Comparison of ENCODE assay signal across 18 cellular contexts in the genomic region with DNA sequence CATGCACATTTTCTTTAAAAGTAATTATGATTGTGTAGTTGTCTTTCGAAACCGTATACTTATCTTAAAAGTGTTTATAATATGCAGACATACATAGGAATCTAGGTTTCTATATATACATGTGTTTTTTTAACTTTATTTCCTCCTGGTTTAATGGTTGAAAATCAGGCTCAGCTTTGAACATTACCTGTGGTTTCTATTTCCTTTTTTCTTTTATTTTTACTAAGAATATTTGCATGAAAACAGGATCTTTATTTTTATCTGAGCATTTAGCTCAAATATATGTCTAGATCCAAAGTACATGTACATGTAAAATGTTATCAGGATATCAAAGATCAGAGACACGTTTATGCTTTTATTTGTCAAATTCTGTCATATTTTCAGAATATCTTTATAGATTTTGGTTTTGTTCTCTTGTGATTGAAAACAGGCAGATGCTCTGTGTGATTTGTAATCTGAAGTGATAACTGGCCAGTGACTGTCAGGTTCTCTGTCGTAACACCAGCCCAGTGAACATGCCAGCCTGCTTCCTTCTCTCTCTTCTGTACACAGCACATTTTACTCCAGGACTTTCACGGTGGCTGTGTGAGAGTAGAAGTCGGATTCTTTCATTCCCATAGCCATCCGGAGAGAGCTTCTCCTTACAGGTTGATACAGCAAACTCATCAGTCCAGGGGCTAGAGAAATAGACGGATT. TPM values are rescaled to one million over a fixed set of nuclear protein-coding genes. Genes with fewer than 3 reads are reported as not detected.
A peak's percentile ranks its signal among the peaks of the same experiment; 100 is the strongest.
DNase-seq lines count a peak whose midpoint lies in the region; ATAC-seq and TF ChIP-seq lines count a peak whose summit lies in the region.
"Had no signal": no experiment of that assay in that cellular context is flagged by ENCODE, and none has a peak within 500 bp of the region (broad histone marks: within the 10 kb centered on the region; RNA-seq: fewer than 3 reads in every experiment).

No MANE protein-coding gene starts in this region.

- no peak for DNase-seq in activated naive CD4-positive, alpha-beta T cell treated with anti-CD3 and anti-CD28 coated beads, Interleukin-2, amount 10 ng/mL, durations not matched to agents 7 days and 5 days
- no peak for DNase-seq in activated naive CD4-positive, alpha-beta T cell (lab: John Stamatoyannopoulos, UW)
- DNase-seq in MV-4-11 (lab: John Stamatoyannopoulos, UW): peak; percentile 26
- no peak for DNase-seq in activated naive CD8-positive, alpha-beta T cell treated with anti-CD3 and anti-CD28 coated beads, Interleukin-2, amount 10 ng/mL, durations not matched to agents 7 days and 5 days
- DNase-seq in type B pancreatic cell (ENCODE audit: extremely low spot score, unreplicated experiment): no peak
- DNase-seq in DMS53 treated with DMSO at 0.1 percent for 48 hours (lab: John Stamatoyannopoulos, UW; ENCODE audit: unreplicated experiment): no peak
- DNase-seq: activated CD4-positive, alpha-beta T cell treated with anti-CD3 and anti-CD28 coated beads, Interleukin-2, amount 50 U/mL, for 1 hour; cerebellar nuclear complex; DMS153; effector CD4-positive, alpha-beta T cell; GOT3; mesenchymal stem cell; NCI-H1436 treated with DMSO at 0.1 percent for 48 hours; NCI-H774; stimulated activated CD4-positive, alpha-beta T cell treated with anti-CD3 and anti-CD28 coated beads, Interleukin-2, amount 100 ng/mL, for 48 hours; substantia nigra had no signal

- no peak for TF ChIP-seq CTCF in type B pancreatic cell (conservative IDR thresholded peaks at IDR 0.05)

- H3K27me3 Mint-ChIP-seq in activated naive CD4-positive, alpha-beta T cell treated with anti-CD3 and anti-CD28 coated beads, Interleukin-2, amount 10 ng/mL, durations not matched to agents 7 days and 5 days: no peaks in the 10 kb centered on the region
- H3K27me3 Mint-ChIP-seq in activated naive CD8-positive, alpha-beta T cell treated with anti-CD3 and anti-CD28 coated beads, Interleukin-2, amount 10 ng/mL, durations not matched to agents 7 days and 5 days: no peaks in the 10 kb centered on the region
- H3K27me3 Mint-ChIP-seq in stimulated activated memory B cell treated with anti-CD40 and anti-IgM and Interleukin-4, amounts not matched to agents 10 μg/mL and 1 μg/mL and 100 μg/mL, for 72 hours: no peaks in the 10 kb centered on the region
- no peaks in the 10 kb centered on the region for H3K27me3 Mint-ChIP-seq in type B pancreatic cell

- CTCF ChIA-PET in activated naive CD4-positive, alpha-beta T cell treated with anti-CD3 and anti-CD28 coated beads, Interleukin-2, amount 10 ng/mL, durations not matched to agents 7 days and 5 days (lab: Charles Lee): no interaction called here

- peaks cover 15% of the 10 kb centered on the region for H3K4me1 Mint-ChIP-seq in activated naive CD4-positive, alpha-beta T cell treated with anti-CD3 and anti-CD28 coated beads, Interleukin-2, amount 10 ng/mL, durations not matched to agents 7 days and 5 days
- H3K4me1 Mint-ChIP-seq in activated naive CD8-positive, alpha-beta T cell treated with anti-CD3 and anti-CD28 coated beads, Interleukin-2, amount 10 ng/mL, durations not matched to agents 7 days and 5 days: peaks cover 13% of the 10 kb centered on the region
- H3K4me1 Mint-ChIP-seq in stimulated activated memory B cell treated with anti-CD40 and anti-IgM and Interleukin-4, amounts not matched to agents 10 μg/mL and 1 μg/mL and 100 μg/mL, for 72 hours: peaks cover 44% of the 10 kb centered on the region
- no peaks in the 10 kb centered on the region for H3K4me1 Mint-ChIP-seq in type B pancreatic cell (ENCODE audit: unreplicated experiment)

- H3K27ac Mint-ChIP-seq in activated naive CD4-positive, alpha-beta T cell treated with anti-CD3 and anti-CD28 coated beads, Interleukin-2, amount 10 ng/mL, durations not matched to agents 7 days and 5 days: peak overlapping the region; percentile 79
- H3K27ac Mint-ChIP-seq in activated naive CD8-positive, alpha-beta T cell treated with anti-CD3 and anti-CD28 coated beads, Interleukin-2, amount 10 ng/mL, durations not matched to agents 7 days and 5 days: peak overlapping the region; percentile 59
- H3K27ac Mint-ChIP-seq in stimulated activated memory B cell treated with anti-CD40 and anti-IgM and Interleukin-4, amounts not matched to agents 10 μg/mL and 1 μg/mL and 100 μg/mL, for 72 hours: peak overlapping the region; percentile 83
- no peak overlapping the region for H3K27ac Mint-ChIP-seq in type B pancreatic cell

- H3K9me3 Mint-ChIP-seq in activated naive CD4-positive, alpha-beta T cell treated with anti-CD3 and anti-CD28 coated beads, Interleukin-2, amount 10 ng/mL, durations not matched to agents 7 days and 5 days: no peaks in the 10 kb centered on the region
- no peaks in the 10 kb centered on the region for H3K9me3 Mint-ChIP-seq in activated naive CD8-positive, alpha-beta T cell treated with anti-CD3 and anti-CD28 coated beads, Interleukin-2, amount 10 ng/mL, durations not matched to agents 7 days and 5 days
- no peaks in the 10 kb centered on the region for H3K9me3 Mint-ChIP-seq in stimulated activated memory B cell treated with anti-CD40 and anti-IgM and Interleukin-4, amounts not matched to agents 10 μg/mL and 1 μg/mL and 100 μg/mL, for 72 hours
- no peaks in the 10 kb centered on the region for H3K9me3 Mint-ChIP-seq in type B pancreatic cell

- ATAC-seq in activated naive CD8-positive, alpha-beta T cell treated with anti-CD3 and anti-CD28 coated beads, Interleukin-2, amount 10 ng/mL, durations not matched to agents 7 days and 5 days (ENCODE audit: low read depth): no peak
- ATAC-seq in stimulated activated memory B cell treated with anti-CD40 and anti-IgM and Interleukin-4, amounts not matched to agents 10 μg/mL and 1 μg/mL and 100 μg/mL, for 72 hours: peak; percentile 81
- ATAC-seq in HG02973 (IDR thresholded peaks at IDR 0.05; ENCODE audit: unreplicated experiment): no peak

- POLR2A ChIA-PET in activated naive CD8-positive, alpha-beta T cell treated with anti-CD3 and anti-CD28 coated beads, Interleukin-2, amount 10 ng/mL, durations not matched to agents 7 days and 5 days (lab: Charles Lee): interaction anchor here (0.7 to 1.8 kb wide), 3 partner anchors 14 to 126 kb away, joined by 3 to 5 read pairs (median 3); a partner anchor contains a TSS

- no peak overlapping the region for H3K4me3 Mint-ChIP-seq in activated naive CD4-positive, alpha-beta T cell treated with anti-CD3 and anti-CD28 coated beads, Interleukin-2, amount 10 ng/mL, durations not matched to agents 7 days and 5 days
- H3K4me3 Mint-ChIP-seq in activated naive CD8-positive, alpha-beta T cell treated with anti-CD3 and anti-CD28 coated beads, Interleukin-2, amount 10 ng/mL, durations not matched to agents 7 days and 5 days: peak overlapping the region; percentile 40
- peak overlapping the region; percentile 68 for H3K4me3 Mint-ChIP-seq in stimulated activated memory B cell treated with anti-CD40 and anti-IgM and Interleukin-4, amounts not matched to agents 10 μg/mL and 1 μg/mL and 100 μg/mL, for 72 hours
- no peak overlapping the region for H3K4me3 Mint-ChIP-seq in type B pancreatic cell

- no peaks in the 10 kb centered on the region for H3K36me3 Mint-ChIP-seq in activated naive CD4-positive, alpha-beta T cell treated with anti-CD3 and anti-CD28 coated beads, Interleukin-2, amount 10 ng/mL, durations not matched to agents 7 days and 5 days
- peaks cover 5% of the 10 kb centered on the region for H3K36me3 Mint-ChIP-seq in activated naive CD8-positive, alpha-beta T cell treated with anti-CD3 and anti-CD28 coated beads, Interleukin-2, amount 10 ng/mL, durations not matched to agents 7 days and 5 days
- H3K36me3 Mint-ChIP-seq in stimulated activated memory B cell treated with anti-CD40 and anti-IgM and Interleukin-4, amounts not matched to agents 10 μg/mL and 1 μg/mL and 100 μg/mL, for 72 hours: peaks cover 22% of the 10 kb centered on the region
- H3K36me3 Mint-ChIP-seq in type B pancreatic cell: peaks cover 5% of the 10 kb centered on the region

RNA-seq across cellular contexts. Expression of a gene that starts 13.7 kb away (rescaled TPM):
- total RNA-seq in activated naive CD8-positive, alpha-beta T cell treated with anti-CD3 and anti-CD28 coated beads, Interleukin-2, amount 10 ng/mL, durations not matched to agents 7 days and 5 days: 10 to 100 TPM; 10.1 to 10.3 TPM
- total RNA-seq in type B pancreatic cell (ENCODE audit: low replicate concordance): 33.4 and 63.9 TPM in 2 replicates

RNA-seq across cellular contexts. Expression of a gene that starts 44.5 kb away (rescaled TPM):
- total RNA-seq in activated naive CD8-positive, alpha-beta T cell treated with anti-CD3 and anti-CD28 coated beads, Interleukin-2, amount 10 ng/mL, durations not matched to agents 7 days and 5 days: 10 to 100 TPM; 28.3 to 30.0 TPM
- 14.5 and 14.8 TPM in 2 replicates for total RNA-seq in type B pancreatic cell (ENCODE audit: low replicate concordance)

Comparison
In these comparisons a context has a peak if more than half of its experiments do, and no peak if none do; other contexts are left out.
1. H3K4me3 Mint-ChIP-seq: peak in activated naive CD8-positive, alpha-beta T cell treated with anti-CD3 and anti-CD28 coated beads, Interleukin-2, amount 10 ng/mL, durations not matched to agents 7 days and 5 days (single experiment) and stimulated activated memory B cell treated with anti-CD40 and anti-IgM and Interleukin-4, amounts not matched to agents 10 μg/mL and 1 μg/mL and 100 μg/mL, for 72 hours (single experiment); none in activated naive CD4-positive, alpha-beta T cell treated with anti-CD3 and anti-CD28 coated beads, Interleukin-2, amount 10 ng/mL, durations not matched to agents 7 days and 5 days (single experiment) and type B pancreatic cell (single experiment).